1 cellular context compared by ENCODE assay signal in genomic region chr16:46973457-46974324, GRCh38.
TF ChIP-seq lines count a peak whose summit lies in the region.

TSS of gene DNAJA2 (minus strand) at chr16:46973674. CDS start at chr16:46973572, 102 bp downstream.

TF ChIP-seq in HepG2, 621 proteins besides CTCF, POLR2A, EP300 and RAD21 (continued from another document and continues in another):
- TF ChIP-seq, protein P1, sequence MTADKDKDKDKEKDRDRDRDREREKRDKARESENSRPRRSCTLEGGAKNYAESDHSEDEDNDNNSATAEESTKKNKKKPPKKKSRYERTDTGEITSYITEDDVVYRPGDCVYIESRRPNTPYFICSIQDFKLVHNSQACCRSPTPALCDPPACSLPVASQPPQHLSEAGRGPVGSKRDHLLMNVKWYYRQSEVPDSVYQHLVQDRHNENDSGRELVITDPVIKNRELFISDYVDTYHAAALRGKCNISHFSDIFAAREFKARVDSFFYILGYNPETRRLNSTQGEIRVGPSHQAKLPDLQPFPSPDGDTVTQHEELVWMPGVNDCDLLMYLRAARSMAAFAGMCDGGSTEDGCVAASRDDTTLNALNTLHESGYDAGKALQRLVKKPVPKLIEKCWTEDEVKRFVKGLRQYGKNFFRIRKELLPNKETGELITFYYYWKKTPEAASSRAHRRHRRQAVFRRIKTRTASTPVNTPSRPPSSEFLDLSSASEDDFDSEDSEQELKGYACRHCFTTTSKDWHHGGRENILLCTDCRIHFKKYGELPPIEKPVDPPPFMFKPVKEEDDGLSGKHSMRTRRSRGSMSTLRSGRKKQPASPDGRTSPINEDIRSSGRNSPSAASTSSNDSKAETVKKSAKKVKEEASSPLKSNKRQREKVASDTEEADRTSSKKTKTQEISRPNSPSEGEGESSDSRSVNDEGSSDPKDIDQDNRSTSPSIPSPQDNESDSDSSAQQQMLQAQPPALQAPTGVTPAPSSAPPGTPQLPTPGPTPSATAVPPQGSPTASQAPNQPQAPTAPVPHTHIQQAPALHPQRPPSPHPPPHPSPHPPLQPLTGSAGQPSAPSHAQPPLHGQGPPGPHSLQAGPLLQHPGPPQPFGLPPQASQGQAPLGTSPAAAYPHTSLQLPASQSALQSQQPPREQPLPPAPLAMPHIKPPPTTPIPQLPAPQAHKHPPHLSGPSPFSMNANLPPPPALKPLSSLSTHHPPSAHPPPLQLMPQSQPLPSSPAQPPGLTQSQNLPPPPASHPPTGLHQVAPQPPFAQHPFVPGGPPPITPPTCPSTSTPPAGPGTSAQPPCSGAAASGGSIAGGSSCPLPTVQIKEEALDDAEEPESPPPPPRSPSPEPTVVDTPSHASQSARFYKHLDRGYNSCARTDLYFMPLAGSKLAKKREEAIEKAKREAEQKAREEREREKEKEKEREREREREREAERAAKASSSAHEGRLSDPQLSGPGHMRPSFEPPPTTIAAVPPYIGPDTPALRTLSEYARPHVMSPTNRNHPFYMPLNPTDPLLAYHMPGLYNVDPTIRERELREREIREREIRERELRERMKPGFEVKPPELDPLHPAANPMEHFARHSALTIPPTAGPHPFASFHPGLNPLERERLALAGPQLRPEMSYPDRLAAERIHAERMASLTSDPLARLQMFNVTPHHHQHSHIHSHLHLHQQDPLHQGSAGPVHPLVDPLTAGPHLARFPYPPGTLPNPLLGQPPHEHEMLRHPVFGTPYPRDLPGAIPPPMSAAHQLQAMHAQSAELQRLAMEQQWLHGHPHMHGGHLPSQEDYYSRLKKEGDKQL (CRISPR knock-in tag; IDR thresholded peaks at IDR 0.05; ENCODE audit: low read depth), result no peak
- TF ChIP-seq HMGA1 (CRISPR knock-in tag; conservative IDR thresholded peaks at IDR 0.05) (no peak), ZNF629 (CRISPR knock-in tag; conservative IDR thresholded peaks at IDR 0.05) (peak; percentile 51; the same call in 1 of the 2 replicates), PAXIP1 (CRISPR knock-in tag; conservative IDR thresholded peaks at IDR 0.05) (peak; percentile 45; the same call in 1 of the 2 replicates), SETDB1 (CRISPR knock-in tag; IDR thresholded peaks at IDR 0.05; ENCODE audit: borderline replicate concordance) (no peak), HNRNPUL1 (IDR thresholded peaks at IDR 0.05; ENCODE audit: low read depth, low read length) (peak; percentile 50; the same call in 1 of the 2 replicates), NR2F1 (CRISPR knock-in tag; IDR thresholded peaks at IDR 0.05) (peak; percentile 80 to 82), DNMT3B (CRISPR knock-in tag; conservative IDR thresholded peaks at IDR 0.05) (peak; percentile 67; the same call in 1 of the 2 replicates), SRF (IDR thresholded peaks at IDR 0.05; ENCODE audit: low read depth, low read length) (no peak), TBX2 (CRISPR knock-in tag; IDR thresholded peaks at IDR 0.05; ENCODE audit: borderline replicate concordance) (peak; percentile 91), KDM2A (CRISPR knock-in tag; IDR thresholded peaks at IDR 0.05; ENCODE audit: borderline replicate concordance, low read depth) (peak; percentile 86), BHLHE40 (IDR thresholded peaks at IDR 0.05; ENCODE audit: low read length) (0 out of 2 replicates have a peak, but pooled peaks have one; percentile 46), ZNF546 (CRISPR knock-in tag; conservative IDR thresholded peaks at IDR 0.05) (peak; percentile 91), SP5 (CRISPR knock-in tag; IDR thresholded peaks at IDR 0.05; ENCODE audit: borderline replicate concordance, low read depth) (peak; percentile 88), DDIT3 (CRISPR knock-in tag; IDR thresholded peaks at IDR 0.05) (no peak), FOXO4 (CRISPR knock-in tag; conservative IDR thresholded peaks at IDR 0.05) (0 out of 2 replicates have a peak, but pooled peaks have one; percentile 90), DNMT1 (CRISPR knock-in tag; IDR thresholded peaks at IDR 0.05) (peak; percentile 92; the same call in 1 of the 2 replicates), ATAD3A (CRISPR knock-in tag; IDR thresholded peaks at IDR 0.05) (0 out of 2 replicates have a peak, but pooled peaks have one; percentile 41), TFDP2 (CRISPR knock-in tag; IDR thresholded peaks at IDR 0.05) (peak; percentile 76), YY1 (IDR thresholded peaks at IDR 0.05; ENCODE audit: insufficient read depth, insufficient replicate concordance, low read depth, low read length) (peak; percentile 59), ZNF225 (CRISPR knock-in tag; IDR thresholded peaks at IDR 0.05) (peak; percentile 61; the same call in 1 of the 2 replicates), MXD4 (CRISPR knock-in tag; IDR thresholded peaks at IDR 0.05) (peak; percentile 41), STAT5B (CRISPR knock-in tag; IDR thresholded peaks at IDR 0.05) (0 out of 2 replicates have a peak, but pooled peaks have one; percentile 20), JDP2 (CRISPR knock-in tag; IDR thresholded peaks at IDR 0.05; ENCODE audit: borderline replicate concordance) (peak; percentile 82; the same call in 1 of the 2 replicates), ZNF253 (CRISPR knock-in tag; IDR thresholded peaks at IDR 0.05; ENCODE audit: borderline replicate concordance) (no peak; the same call in 1 of the 2 replicates), E2F2 (CRISPR knock-in tag; IDR thresholded peaks at IDR 0.05; ENCODE audit: borderline replicate concordance) (peak; percentile 92), LCORL (IDR thresholded peaks at IDR 0.05) (no peak), LCORL (CRISPR knock-in tag; IDR thresholded peaks at IDR 0.05) (peak; percentile 41), FOXA3 (CRISPR knock-in tag; IDR thresholded peaks at IDR 0.05) (no peak), ZFP90 (CRISPR knock-in tag; IDR thresholded peaks at IDR 0.05; ENCODE audit: borderline replicate concordance) (peak; percentile 76)
- TF ChIP-seq, protein P2, sequence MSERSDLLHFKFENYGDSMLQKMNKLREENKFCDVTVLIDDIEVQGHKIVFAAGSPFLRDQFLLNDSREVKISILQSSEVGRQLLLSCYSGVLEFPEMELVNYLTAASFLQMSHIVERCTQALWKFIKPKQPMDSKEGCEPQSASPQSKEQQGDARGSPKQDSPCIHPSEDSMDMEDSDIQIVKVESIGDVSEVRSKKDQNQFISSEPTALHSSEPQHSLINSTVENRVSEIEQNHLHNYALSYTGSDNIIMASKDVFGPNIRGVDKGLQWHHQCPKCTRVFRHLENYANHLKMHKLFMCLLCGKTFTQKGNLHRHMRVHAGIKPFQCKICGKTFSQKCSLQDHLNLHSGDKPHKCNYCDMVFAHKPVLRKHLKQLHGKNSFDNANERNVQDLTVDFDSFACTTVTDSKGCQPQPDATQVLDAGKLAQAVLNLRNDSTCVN (CRISPR knock-in tag; IDR thresholded peaks at IDR 0.05; ENCODE audit: borderline replicate concordance), result peak; percentile 73; the same call in 1 of the 2 replicates
- TF ChIP-seq, protein P3, sequence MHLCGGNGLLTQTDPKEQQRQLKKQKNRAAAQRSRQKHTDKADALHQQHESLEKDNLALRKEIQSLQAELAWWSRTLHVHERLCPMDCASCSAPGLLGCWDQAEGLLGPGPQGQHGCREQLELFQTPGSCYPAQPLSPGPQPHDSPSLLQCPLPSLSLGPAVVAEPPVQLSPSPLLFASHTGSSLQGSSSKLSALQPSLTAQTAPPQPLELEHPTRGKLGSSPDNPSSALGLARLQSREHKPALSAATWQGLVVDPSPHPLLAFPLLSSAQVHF (CRISPR knock-in tag; IDR thresholded peaks at IDR 0.05), result peak; percentile 91; the same call in 1 of the 2 replicates
- TF ChIP-seq, protein P4, sequence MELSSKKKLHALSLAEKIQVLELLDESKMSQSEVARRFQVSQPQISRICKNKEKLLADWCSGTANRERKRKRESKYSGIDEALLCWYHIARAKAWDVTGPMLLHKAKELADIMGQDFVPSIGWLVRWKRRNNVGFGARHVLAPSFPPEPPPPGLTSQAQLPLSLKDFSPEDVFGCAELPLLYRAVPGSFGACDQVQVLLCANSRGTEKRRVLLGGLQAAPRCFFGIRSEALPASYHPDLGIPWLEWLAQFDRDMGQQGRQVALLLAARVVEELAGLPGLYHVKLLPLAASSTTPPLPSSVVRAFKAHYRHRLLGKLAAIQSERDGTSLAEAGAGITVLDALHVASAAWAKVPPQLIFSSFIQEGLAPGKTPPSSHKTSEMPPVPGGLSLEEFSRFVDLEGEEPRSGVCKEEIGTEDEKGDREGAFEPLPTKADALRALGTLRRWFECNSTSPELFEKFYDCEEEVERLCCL (CRISPR knock-in tag; IDR thresholded peaks at IDR 0.05; ENCODE audit: borderline replicate concordance), result 0 out of 2 replicates have a peak, but pooled peaks have one; percentile 52
- TF ChIP-seq, protein P5, sequence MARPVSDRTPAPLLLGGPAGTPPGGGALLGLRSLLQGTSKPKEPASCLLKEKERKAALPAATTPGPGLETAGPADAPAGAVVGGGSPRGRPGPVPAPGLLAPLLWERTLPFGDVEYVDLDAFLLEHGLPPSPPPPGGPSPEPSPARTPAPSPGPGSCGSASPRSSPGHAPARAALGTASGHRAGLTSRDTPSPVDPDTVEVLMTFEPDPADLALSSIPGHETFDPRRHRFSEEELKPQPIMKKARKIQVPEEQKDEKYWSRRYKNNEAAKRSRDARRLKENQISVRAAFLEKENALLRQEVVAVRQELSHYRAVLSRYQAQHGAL (CRISPR knock-in tag; IDR thresholded peaks at IDR 0.05; ENCODE audit: not compliant biosample characterization), result peak; percentile 86
- TF ChIP-seq, protein P6, sequence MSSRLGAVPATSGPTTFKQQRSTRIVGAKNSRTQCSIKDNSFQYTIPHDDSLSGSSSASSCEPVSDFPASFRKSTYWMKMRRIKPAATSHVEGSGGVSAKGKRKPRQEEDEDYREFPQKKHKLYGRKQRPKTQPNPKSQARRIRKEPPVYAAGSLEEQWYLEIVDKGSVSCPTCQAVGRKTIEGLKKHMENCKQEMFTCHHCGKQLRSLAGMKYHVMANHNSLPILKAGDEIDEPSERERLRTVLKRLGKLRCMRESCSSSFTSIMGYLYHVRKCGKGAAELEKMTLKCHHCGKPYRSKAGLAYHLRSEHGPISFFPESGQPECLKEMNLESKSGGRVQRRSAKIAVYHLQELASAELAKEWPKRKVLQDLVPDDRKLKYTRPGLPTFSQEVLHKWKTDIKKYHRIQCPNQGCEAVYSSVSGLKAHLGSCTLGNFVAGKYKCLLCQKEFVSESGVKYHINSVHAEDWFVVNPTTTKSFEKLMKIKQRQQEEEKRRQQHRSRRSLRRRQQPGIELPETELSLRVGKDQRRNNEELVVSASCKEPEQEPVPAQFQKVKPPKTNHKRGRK (CRISPR knock-in tag; IDR thresholded peaks at IDR 0.05), result no peak
- TF ChIP-seq, protein P7, sequence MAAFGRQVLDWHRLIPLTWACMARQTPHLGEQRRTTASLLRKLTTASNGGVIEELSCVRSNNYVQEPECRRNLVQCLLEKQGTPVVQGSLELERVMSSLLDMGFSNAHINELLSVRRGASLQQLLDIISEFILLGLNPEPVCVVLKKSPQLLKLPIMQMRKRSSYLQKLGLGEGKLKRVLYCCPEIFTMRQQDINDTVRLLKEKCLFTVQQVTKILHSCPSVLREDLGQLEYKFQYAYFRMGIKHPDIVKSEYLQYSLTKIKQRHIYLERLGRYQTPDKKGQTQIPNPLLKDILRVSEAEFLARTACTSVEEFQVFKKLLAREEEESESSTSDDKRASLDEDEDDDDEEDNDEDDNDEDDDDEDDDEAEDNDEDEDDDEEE (CRISPR knock-in tag; IDR thresholded peaks at IDR 0.05), result no peak; the same call in 1 of the 2 replicates
